In the genomic region with DNA sequence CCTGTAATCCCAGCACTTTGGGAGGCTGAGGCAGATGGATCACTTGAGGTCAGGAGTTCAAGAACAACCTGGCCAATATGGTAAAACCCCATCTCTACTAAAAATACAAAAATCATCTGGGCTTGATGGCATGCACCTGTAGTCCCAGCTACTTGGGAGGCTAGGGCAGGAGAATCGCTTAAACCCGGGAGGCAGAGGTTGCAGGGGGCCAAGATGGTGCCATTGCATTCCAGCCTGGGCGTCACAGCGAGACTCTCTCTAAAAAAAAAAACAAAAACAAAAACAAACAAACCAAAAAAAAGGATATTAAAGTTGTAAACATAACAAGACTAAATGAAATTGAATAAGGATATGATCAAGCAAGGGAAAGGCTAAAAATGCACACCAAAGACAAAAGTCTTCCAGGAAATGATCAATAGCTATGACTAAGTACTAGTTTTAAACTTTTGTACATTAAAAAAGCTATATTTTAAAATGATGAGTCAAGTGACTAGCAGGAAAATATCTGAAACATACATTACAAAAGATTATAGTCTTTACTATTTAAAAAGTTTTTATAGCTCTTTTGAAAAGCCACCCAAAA, we compare ENCODE assay signal across 13 cellular contexts. TPM values are rescaled to one million over a fixed set of nuclear protein-coding genes. Genes with fewer than 3 reads are reported as not detected.
DNase-seq lines count a peak whose midpoint lies in the region; ATAC-seq and TF ChIP-seq lines count a peak whose summit lies in the region.
"Had no signal": no experiment of that assay in that cellular context is flagged by ENCODE, and none has a peak within 500 bp of the region (broad histone marks: within the 10 kb centered on the region; RNA-seq: fewer than 3 reads in every experiment).

No MANE protein-coding gene starts in this region.

- H3K27ac ChIP-seq in BLaER1 treated with 17β-estradiol and CSF1 and Interleukin-3, amounts not matched to agents 10 nM and 100 nM = peak overlapping the region in 8 of 11 experiments; percentile 6 to 61 (median 45); a peak in 13 of 22 replicates
- H3K27ac ChIP-seq: body of pancreas had no signal

- H3K36me3 Mint-ChIP-seq in activated T-helper 1 cell treated with anti-CD3 and anti-CD28 coated beads, Interleukin-12 subunit alpha, Interleukin-12 subunit beta, Interleukin-2, Interleukin-4 antibody, amounts not matched to agents 30 ng/mL and 10 ng/mL and 1 ng/mL, durations not matched to agents 14 hours and 24 hours and 36 hours (ENCODE audit: low read depth) = peaks cover 51% of the 10 kb centered on the region
- H3K36me3 Mint-ChIP-seq in type B pancreatic cell = no peaks in the 10 kb centered on the region

- intact Hi-C loops in activated T-helper 1 cell treated with anti-CD3 and anti-CD28 coated beads, Interleukin-12 subunit alpha, Interleukin-12 subunit beta, Interleukin-2, Interleukin-4 antibody, amounts not matched to agents 30 ng/mL and 10 ng/mL and 1 ng/mL, durations not matched to agents 14 hours and 24 hours and 36 hours (cut with micrococcal nuclease) = loop anchor here (1.0 to 2.0 kb wide), 2 partner anchors 14 to 27 kb away; no protein-coding TSS in a partner anchor

- peaks cover 0 to 65% (median 5%) of the 10 kb centered on the region in 11 experiments; a peak in 9 of 22 replicates for H4K20me1 ChIP-seq in BLaER1 treated with 17β-estradiol and CSF1 and Interleukin-3, amounts not matched to agents 10 nM and 100 nM

- DNase-seq in activated T-helper 1 cell treated with anti-CD3 and anti-CD28 coated beads, Interleukin-12 subunit alpha, Interleukin-12 subunit beta, Interleukin-2, Interleukin-4 antibody, amounts not matched to agents 30 ng/mL and 10 ng/mL and 1 ng/mL, durations not matched to agents 14 hours and 24 hours and 36 hours (ENCODE audit: low spot score) = no peak
- no peak for DNase-seq in SIG-M5 (lab: John Stamatoyannopoulos, UW)
- no peak for DNase-seq in NCI-H2227 treated with DMSO at 0.1 percent for 48 hours (lab: John Stamatoyannopoulos, UW)
- DNase-seq in NCI-H128 (lab: John Stamatoyannopoulos, UW; ENCODE audit: unreplicated experiment) = no peak
- DNase-seq in type B pancreatic cell (ENCODE audit: extremely low spot score, unreplicated experiment) = no peak
- DNase-seq: activated CD4-positive, alpha-beta T cell treated with anti-CD3 and anti-CD28 coated beads, Interleukin-2, amount 50 U/mL, for 48 hours; body of pancreas; C1 segment of cervical spinal cord; NCI-H2171 treated with DMSO at 0.1 percent for 48 hours had no signal

- H3K4me1 ChIP-seq in BLaER1 treated with 17β-estradiol and CSF1 and Interleukin-3, amounts not matched to agents 10 nM and 100 nM = peaks cover 10 to 75% (median 44%) of the 10 kb centered on the region in 10 experiments
- H3K4me1 ChIP-seq: body of pancreas had no signal

- no peaks in the 10 kb centered on the region for H3K27me3 Mint-ChIP-seq in activated T-helper 1 cell treated with anti-CD3 and anti-CD28 coated beads, Interleukin-12 subunit alpha, Interleukin-12 subunit beta, Interleukin-2, Interleukin-4 antibody, amounts not matched to agents 30 ng/mL and 10 ng/mL and 1 ng/mL, durations not matched to agents 14 hours and 24 hours and 36 hours (ENCODE audit: insufficient read depth)
- H3K27me3 Mint-ChIP-seq in type B pancreatic cell = peaks cover 6% of the 10 kb centered on the region

- H3K9me3 ChIP-seq in BLaER1 treated with 17β-estradiol and CSF1 and Interleukin-3, amounts not matched to agents 10 nM and 100 nM (replicated peaks in 1 of 11) = peaks cover 0 to 13% (median 8%) of the 10 kb centered on the region in 11 experiments; a peak in 7 of 22 replicates
- H3K9me3 ChIP-seq: body of pancreas had no signal

- peak; percentile 10 for ATAC-seq in GM19043 (IDR thresholded peaks at IDR 0.05; ENCODE audit: low read depth, unreplicated experiment)
- ATAC-seq in HG03095 (IDR thresholded peaks at IDR 0.05; ENCODE audit: unreplicated experiment) = peak; percentile 8
- ATAC-seq: body of pancreas had no signal

- peak overlapping the region in 2 of 11 experiments; percentile 10 to 44; a peak in 3 of 22 replicates for H3K9ac ChIP-seq in BLaER1 treated with 17β-estradiol and CSF1 and Interleukin-3, amounts not matched to agents 10 nM and 100 nM

- TF ChIP-seq CTCF in type B pancreatic cell (conservative IDR thresholded peaks at IDR 0.05) = no peak

- peaks cover 5% of the 10 kb centered on the region for H3K9me3 Mint-ChIP-seq in activated T-helper 1 cell treated with anti-CD3 and anti-CD28 coated beads, Interleukin-12 subunit alpha, Interleukin-12 subunit beta, Interleukin-2, Interleukin-4 antibody, amounts not matched to agents 30 ng/mL and 10 ng/mL and 1 ng/mL, durations not matched to agents 14 hours and 24 hours and 36 hours
- no peaks in the 10 kb centered on the region for H3K9me3 Mint-ChIP-seq in type B pancreatic cell
- H3K9me3 Mint-ChIP-seq: nephron had no signal

- peaks cover 46% of the 10 kb centered on the region for H3K4me1 Mint-ChIP-seq in activated T-helper 1 cell treated with anti-CD3 and anti-CD28 coated beads, Interleukin-12 subunit alpha, Interleukin-12 subunit beta, Interleukin-2, Interleukin-4 antibody, amounts not matched to agents 30 ng/mL and 10 ng/mL and 1 ng/mL, durations not matched to agents 14 hours and 24 hours and 36 hours (ENCODE audit: low read depth)
- H3K4me1 Mint-ChIP-seq in type B pancreatic cell (ENCODE audit: unreplicated experiment) = no peaks in the 10 kb centered on the region
- H3K4me1 Mint-ChIP-seq: nephron had no signal

- H3K27ac Mint-ChIP-seq in activated T-helper 1 cell treated with anti-CD3 and anti-CD28 coated beads, Interleukin-12 subunit alpha, Interleukin-12 subunit beta, Interleukin-2, Interleukin-4 antibody, amounts not matched to agents 30 ng/mL and 10 ng/mL and 1 ng/mL, durations not matched to agents 14 hours and 24 hours and 36 hours = peak overlapping the region; percentile 82
- H3K27ac Mint-ChIP-seq in type B pancreatic cell = no peak overlapping the region
- H3K27ac Mint-ChIP-seq: nephron had no signal

- H3K4me3 ChIP-seq in BLaER1 treated with 17β-estradiol and CSF1 and Interleukin-3, amounts not matched to agents 10 nM and 100 nM = 0 out of 20 replicates have a peak overlapping the region, but pooled peaks of 1 of the 10 experiments have one; percentile 22
- H3K4me3 ChIP-seq: body of pancreas had no signal

- peaks cover 80 to 100% (median 84%) of the 10 kb centered on the region in 11 experiments for H3K36me3 ChIP-seq in BLaER1 treated with 17β-estradiol and CSF1 and Interleukin-3, amounts not matched to agents 10 nM and 100 nM

- no peaks in the 10 kb centered on the region for H3K27me3 ChIP-seq in BLaER1 treated with 17β-estradiol and CSF1 and Interleukin-3, amounts not matched to agents 10 nM and 100 nM
- H3K27me3 ChIP-seq: body of pancreas had no signal

- H3K4me3 Mint-ChIP-seq in activated T-helper 1 cell treated with anti-CD3 and anti-CD28 coated beads, Interleukin-12 subunit alpha, Interleukin-12 subunit beta, Interleukin-2, Interleukin-4 antibody, amounts not matched to agents 30 ng/mL and 10 ng/mL and 1 ng/mL, durations not matched to agents 14 hours and 24 hours and 36 hours = peak overlapping the region; percentile 55
- no peak overlapping the region for H3K4me3 Mint-ChIP-seq in type B pancreatic cell
- H3K4me3 Mint-ChIP-seq: nephron had no signal

- H3K4me2 ChIP-seq in BLaER1 treated with 17β-estradiol and CSF1 and Interleukin-3, amounts not matched to agents 10 nM and 100 nM = peak overlapping the region in 10 of 11 experiments; percentile 38 to 95 (median 84); a peak in 19 of 22 replicates

RNA-seq across cellular contexts. Expression of a gene that starts 28.6 kb away (rescaled TPM):
- total RNA-seq in activated T-helper 1 cell treated with anti-CD3 and anti-CD28 coated beads, Interleukin-12 subunit alpha, Interleukin-12 subunit beta, Interleukin-2, Interleukin-4 antibody, amounts not matched to agents 30 ng/mL and 10 ng/mL and 1 ng/mL, durations not matched to agents 14 hours and 24 hours and 36 hours = 38.6 and 40.6 TPM in 2 replicates
- not detected in 2 replicates for total RNA-seq in type B pancreatic cell (ENCODE audit: low replicate concordance)

Comparison
In these comparisons a context has a peak if more than half of its experiments do, and no peak if none do; other contexts are left out.
1. RNA of a gene that starts 28.6 kb away (total RNA-seq): 38.6 to 40.6 TPM in activated T-helper 1 cell treated with anti-CD3 and anti-CD28 coated beads, Interleukin-12 subunit alpha, Interleukin-12 subunit beta, Interleukin-2, Interleukin-4 antibody, amounts not matched to agents 30 ng/mL and 10 ng/mL and 1 ng/mL, durations not matched to agents 14 hours and 24 hours and 36 hours; not detected in type B pancreatic cell; every median in the first group is over 10 times any median in the second.